2 cellular contexts compared by ENCODE assay signal in the genomic region with DNA sequence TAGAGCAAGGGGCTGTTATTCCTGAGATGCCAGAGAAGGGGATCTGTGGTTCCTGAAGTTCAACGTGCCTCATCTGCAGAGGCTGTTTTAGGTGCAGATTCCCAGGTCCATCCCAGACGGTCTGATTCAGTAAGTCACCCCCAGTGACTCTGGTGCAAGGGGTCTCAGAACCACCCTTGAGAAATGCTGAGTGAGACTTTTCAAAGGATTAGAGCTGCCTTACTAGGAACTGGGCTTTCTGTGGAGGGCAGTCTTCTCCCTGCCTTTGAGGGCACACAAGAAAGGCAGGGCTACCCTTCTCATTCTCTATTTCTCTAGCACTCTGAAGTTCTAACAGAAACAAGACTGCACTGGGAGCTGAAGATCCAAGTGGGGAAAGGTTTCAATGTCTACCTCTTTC.
TF ChIP-seq lines count a peak whose summit lies in the region.

No MANE protein-coding gene starts in this region.

TF ChIP-seq in IMR-90, 13 proteins besides CTCF, POLR2A, EP300 and RAD21:
- TF ChIP-seq, protein P1, sequence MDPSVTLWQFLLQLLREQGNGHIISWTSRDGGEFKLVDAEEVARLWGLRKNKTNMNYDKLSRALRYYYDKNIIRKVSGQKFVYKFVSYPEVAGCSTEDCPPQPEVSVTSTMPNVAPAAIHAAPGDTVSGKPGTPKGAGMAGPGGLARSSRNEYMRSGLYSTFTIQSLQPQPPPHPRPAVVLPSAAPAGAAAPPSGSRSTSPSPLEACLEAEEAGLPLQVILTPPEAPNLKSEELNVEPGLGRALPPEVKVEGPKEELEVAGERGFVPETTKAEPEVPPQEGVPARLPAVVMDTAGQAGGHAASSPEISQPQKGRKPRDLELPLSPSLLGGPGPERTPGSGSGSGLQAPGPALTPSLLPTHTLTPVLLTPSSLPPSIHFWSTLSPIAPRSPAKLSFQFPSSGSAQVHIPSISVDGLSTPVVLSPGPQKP (IDR thresholded peaks at IDR 0.05; ENCODE audit: borderline replicate concordance, low read depth, low read length): no peak
- TF ChIP-seq BHLHE40 (IDR thresholded peaks at IDR 0.05; ENCODE audit: low read depth, low read length) (no peak), MAFK (IDR thresholded peaks at IDR 0.05; ENCODE audit: low read depth, low read length) (peak; percentile 29; the same call in 1 of the 2 replicates)

TF ChIP-seq in K562, 482 proteins besides CTCF, POLR2A, EP300 and RAD21:
- TF ChIP-seq ZC3H11A (IDR thresholded peaks at IDR 0.05; ENCODE audit: low read depth, low read length): no peak
- TF ChIP-seq ZNF316 (IDR thresholded peaks at IDR 0.05): peak; percentile 35; the same call in 1 of the 2 replicates
- TF ChIP-seq ETV6 (IDR thresholded peaks at IDR 0.05; ENCODE audit: borderline replicate concordance in 1 of 2, low read depth in 2 of 2, low read length in 1 of 2): no peak
- no peak for TF ChIP-seq ETV6 (CRISPR knock-in tag; IDR thresholded peaks at IDR 0.05; ENCODE audit: borderline replicate concordance)
